33 cellular contexts compared by ENCODE assay signal in genomic region chr5:129966071-129966470, GRCh38.
"Had no signal": no experiment of that assay in that cellular context is flagged by ENCODE, and none has a peak within 500 bp of the region (broad histone marks: within the 10 kb centered on the region; RNA-seq: fewer than 3 reads in every experiment).

No MANE protein-coding gene starts in this region.

- H3K4me1 Mint-ChIP-seq: activated CD4-positive, alpha-beta T cell treated with anti-CD3 and anti-CD28 coated beads for 36 hours; activated CD4-positive, alpha-beta T cell treated with anti-CD3 and anti-CD28 coated beads, Interleukin-2, amount 10 ng/mL, durations not matched to agents 24 days and 14 days; activated CD8-positive, alpha-beta memory T cell treated with anti-CD3 and anti-CD28 coated beads, Interleukin-2, amount 10 ng/mL, durations not matched to agents 7 days and 5 days; activated naive CD4-positive, alpha-beta T cell treated with anti-CD3 and anti-CD28 coated beads, Interleukin-2, amount 50 U/mL, for 24 hours; activated naive CD8-positive, alpha-beta T cell treated with anti-CD3 and anti-CD28 coated beads for 36 hours; activated naive CD8-positive, alpha-beta T cell treated with anti-CD3 and anti-CD28 coated beads, Interleukin-2, amount 50 U/mL, for 24 hours had no signal

- H3K36me3 ChIP-seq: adrenal gland, esophagus muscularis mucosa, gastrocnemius medialis, heart left ventricle had no signal

- ATAC-seq: activated CD4-positive, alpha-beta T cell treated with anti-CD3 and anti-CD28 coated beads for 36 hours; activated CD8-positive, alpha-beta memory T cell treated with anti-CD3 and anti-CD28 coated beads, Interleukin-2, amount 10 ng/mL, durations not matched to agents 7 days and 5 days; activated CD8-positive, alpha-beta T cell treated with anti-CD3 and anti-CD28 coated beads, Interleukin-2, amount 10 ng/mL, durations not matched to agents 7 days and 5 days; activated naive CD8-positive, alpha-beta T cell treated with anti-CD3 and anti-CD28 coated beads, Interleukin-2, amount 50 U/mL, for 24 hours; body of pancreas; foreskin keratinocyte; gastrocnemius medialis; heart left ventricle had no signal

- H3K27me3 ChIP-seq: adrenal gland, body of pancreas, esophagus muscularis mucosa, gastrocnemius medialis, heart left ventricle had no signal

- DNase-seq: activated CD4-positive, alpha-beta memory T cell treated with anti-CD3 and anti-CD28 coated beads for 36 hours; activated CD4-positive, alpha-beta T cell treated with anti-CD3 and anti-CD28 coated beads for 36 hours; activated CD4-positive, alpha-beta T cell treated with anti-CD3 and anti-CD28 coated beads, Interleukin-2, amount 10 ng/mL, durations not matched to agents 24 days and 14 days; activated CD4-positive, CD25-positive, alpha-beta regulatory T cell; activated CD4-positive, CD25-positive, alpha-beta regulatory T cell treated with anti-CD3 and anti-CD28 coated beads, Interleukin-2, amount 50 U/mL, for 72 hours; activated CD8-positive, alpha-beta memory T cell treated with anti-CD3 and anti-CD28 coated beads, Interleukin-2, amount 10 ng/mL, durations not matched to agents 7 days and 5 days; activated CD8-positive, alpha-beta memory T cell treated with anti-CD3 and anti-CD28 coated beads, Interleukin-2, amount 50 U/mL, for 4 hours; activated CD8-positive, alpha-beta T cell treated with anti-CD3 and anti-CD28 coated beads, Interleukin-2, amount 10 ng/mL, durations not matched to agents 7 days and 5 days; activated effector memory CD4-positive, alpha-beta T cell treated with anti-CD3 and anti-CD28 coated beads, Interleukin-2, amount 50 U/mL, for 16 hours; activated naive CD4-positive, alpha-beta T cell treated with anti-CD3 and anti-CD28 coated beads for 36 hours; activated naive CD8-positive, alpha-beta T cell treated with anti-CD3 and anti-CD28 coated beads for 36 hours; activated naive CD8-positive, alpha-beta T cell treated with anti-CD3 and anti-CD28 coated beads, Interleukin-2, amount 50 U/mL, for 24 hours; activated T-cell treated with anti-CD3 and anti-CD28 coated beads, Interleukin-2, amount 50 U/mL, for 1 hour; activated T-cell treated with anti-CD3 and anti-CD28 coated beads, Interleukin-2, amount 50 U/mL, for 48 hours; adrenal gland; amygdala; aorta; body of pancreas; central memory CD4-positive, alpha-beta T cell; cerebellar nuclear complex; cortex of kidney; effector memory CD4-positive, alpha-beta T cell; endodermal cell; erythroblast; foreskin keratinocyte; gastrocnemius medialis; glutamatergic neuron; heart left ventricle; T-helper 2 cell had no signal

- H3K27ac Mint-ChIP-seq: activated CD4-positive, alpha-beta memory T cell treated with anti-CD3 and anti-CD28 coated beads for 36 hours; activated CD4-positive, alpha-beta T cell treated with anti-CD3 and anti-CD28 coated beads for 36 hours; activated CD4-positive, alpha-beta T cell treated with anti-CD3 and anti-CD28 coated beads, Interleukin-2, amount 10 ng/mL, durations not matched to agents 24 days and 14 days; activated CD8-positive, alpha-beta memory T cell treated with anti-CD3 and anti-CD28 coated beads, Interleukin-2, amount 10 ng/mL, durations not matched to agents 7 days and 5 days; activated CD8-positive, alpha-beta T cell treated with anti-CD3 and anti-CD28 coated beads, Interleukin-2, amount 10 ng/mL, durations not matched to agents 7 days and 5 days; activated naive CD4-positive, alpha-beta T cell treated with anti-CD3 and anti-CD28 coated beads for 36 hours; activated naive CD4-positive, alpha-beta T cell treated with anti-CD3 and anti-CD28 coated beads, Interleukin-2, amount 50 U/mL, for 24 hours; activated naive CD8-positive, alpha-beta T cell treated with anti-CD3 and anti-CD28 coated beads for 36 hours; activated naive CD8-positive, alpha-beta T cell treated with anti-CD3 and anti-CD28 coated beads, Interleukin-2, amount 50 U/mL, for 24 hours; activated T-helper 1 cell treated with anti-CD3 and anti-CD28 coated beads, Interleukin-12 subunit alpha, Interleukin-12 subunit beta, Interleukin-2, Interleukin-4 antibody, amounts not matched to agents 30 ng/mL and 10 ng/mL and 1 ng/mL, durations not matched to agents 14 hours and 24 hours and 36 hours; activated T-helper 2 cell treated with anti-CD3 and anti-CD28 coated beads, Interferon-gamma antibody, Interleukin-2, Interleukin-4, amounts not matched to agents 10 μg/mL and 5 μg/mL and 100 μg/mL, durations not matched to agents 14 hours and 24 hours and 36 hours; endodermal cell had no signal

- H3K4me3 ChIP-seq: adrenal gland, body of pancreas, esophagus muscularis mucosa, gastrocnemius medialis, heart left ventricle had no signal

- H3K4me3 Mint-ChIP-seq: activated CD4-positive, alpha-beta memory T cell treated with anti-CD3 and anti-CD28 coated beads for 36 hours; activated CD4-positive, alpha-beta T cell treated with anti-CD3 and anti-CD28 coated beads for 36 hours; activated CD4-positive, alpha-beta T cell treated with anti-CD3 and anti-CD28 coated beads, Interleukin-2, amount 10 ng/mL, durations not matched to agents 24 days and 14 days; activated CD8-positive, alpha-beta memory T cell treated with anti-CD3 and anti-CD28 coated beads, Interleukin-2, amount 10 ng/mL, durations not matched to agents 7 days and 5 days; activated CD8-positive, alpha-beta T cell treated with anti-CD3 and anti-CD28 coated beads, Interleukin-2, amount 10 ng/mL, durations not matched to agents 7 days and 5 days; activated naive CD4-positive, alpha-beta T cell treated with anti-CD3 and anti-CD28 coated beads for 36 hours; activated naive CD4-positive, alpha-beta T cell treated with anti-CD3 and anti-CD28 coated beads, Interleukin-2, amount 50 U/mL, for 24 hours; activated naive CD8-positive, alpha-beta T cell treated with anti-CD3 and anti-CD28 coated beads for 36 hours; activated naive CD8-positive, alpha-beta T cell treated with anti-CD3 and anti-CD28 coated beads, Interleukin-2, amount 50 U/mL, for 24 hours; activated T-helper 1 cell treated with anti-CD3 and anti-CD28 coated beads, Interleukin-12 subunit alpha, Interleukin-12 subunit beta, Interleukin-2, Interleukin-4 antibody, amounts not matched to agents 30 ng/mL and 10 ng/mL and 1 ng/mL, durations not matched to agents 14 hours and 24 hours and 36 hours; endodermal cell had no signal

- H3K36me3 Mint-ChIP-seq: activated CD4-positive, alpha-beta memory T cell treated with anti-CD3 and anti-CD28 coated beads for 36 hours; activated CD8-positive, alpha-beta memory T cell treated with anti-CD3 and anti-CD28 coated beads, Interleukin-2, amount 10 ng/mL, durations not matched to agents 7 days and 5 days; activated naive CD4-positive, alpha-beta T cell treated with anti-CD3 and anti-CD28 coated beads, Interleukin-2, amount 50 U/mL, for 24 hours; activated naive CD8-positive, alpha-beta T cell treated with anti-CD3 and anti-CD28 coated beads for 36 hours had no signal

- H3K9me3 Mint-ChIP-seq: activated CD4-positive, alpha-beta memory T cell treated with anti-CD3 and anti-CD28 coated beads for 36 hours; activated CD4-positive, alpha-beta T cell treated with anti-CD3 and anti-CD28 coated beads, Interleukin-2, amount 10 ng/mL, durations not matched to agents 24 days and 14 days; activated naive CD4-positive, alpha-beta T cell treated with anti-CD3 and anti-CD28 coated beads for 36 hours; activated naive CD4-positive, alpha-beta T cell treated with anti-CD3 and anti-CD28 coated beads, Interleukin-2, amount 50 U/mL, for 24 hours; activated naive CD8-positive, alpha-beta T cell treated with anti-CD3 and anti-CD28 coated beads for 36 hours; activated naive CD8-positive, alpha-beta T cell treated with anti-CD3 and anti-CD28 coated beads, Interleukin-2, amount 50 U/mL, for 24 hours; activated T-helper 1 cell treated with anti-CD3 and anti-CD28 coated beads, Interleukin-12 subunit alpha, Interleukin-12 subunit beta, Interleukin-2, Interleukin-4 antibody, amounts not matched to agents 30 ng/mL and 10 ng/mL and 1 ng/mL, durations not matched to agents 14 hours and 24 hours and 36 hours; activated T-helper 2 cell treated with anti-CD3 and anti-CD28 coated beads, Interferon-gamma antibody, Interleukin-2, Interleukin-4, amounts not matched to agents 10 μg/mL and 5 μg/mL and 100 μg/mL, durations not matched to agents 14 hours and 24 hours and 36 hours; endodermal cell had no signal

- H3K4me1 ChIP-seq: adrenal gland, body of pancreas, esophagus muscularis mucosa, foreskin keratinocyte had no signal

- H3K9me3 ChIP-seq: adrenal gland, body of pancreas, esophagus muscularis mucosa, gastrocnemius medialis, heart left ventricle had no signal

- H3K27ac ChIP-seq: adrenal gland, body of pancreas, esophagus muscularis mucosa, foreskin keratinocyte, heart left ventricle had no signal

- H3K27me3 Mint-ChIP-seq: activated CD4-positive, alpha-beta T cell treated with anti-CD3 and anti-CD28 coated beads, Interleukin-2, amount 10 ng/mL, durations not matched to agents 24 days and 14 days; activated CD8-positive, alpha-beta memory T cell treated with anti-CD3 and anti-CD28 coated beads, Interleukin-2, amount 10 ng/mL, durations not matched to agents 7 days and 5 days; activated naive CD8-positive, alpha-beta T cell treated with anti-CD3 and anti-CD28 coated beads, Interleukin-2, amount 50 U/mL, for 24 hours had no signal
